ENCODE assay signal across 1 cellular context in genomic region chr6:136822379-136823127, GRCh38.
TF ChIP-seq lines count a peak whose summit lies in the region.

Gene PEX7 (plus strand): TSS chr6:136822592. CDS start chr6:136822666, 74 bp downstream.

TF ChIP-seq in K562, 482 proteins besides CTCF, POLR2A, EP300 and RAD21 (continued from another document and continues in another):
- TF ChIP-seq ZNF318 (IDR thresholded peaks at IDR 0.05; ENCODE audit: borderline replicate concordance in 1 of 2, low read depth in 1 of 2) (no peak), CBFB (CRISPR knock-in tag; IDR thresholded peaks at IDR 0.05) (no peak), ATF6 (CRISPR knock-in tag; IDR thresholded peaks at IDR 0.05) (no peak; the same call in 1 of the 2 replicates), ZNF280A (IDR thresholded peaks at IDR 0.05; ENCODE audit: low read depth, partially characterized antibody) (no peak), DACH1 (IDR thresholded peaks at IDR 0.05; ENCODE audit: partially characterized antibody) (no peak), ESRRA (IDR thresholded peaks at IDR 0.05; ENCODE audit: borderline replicate concordance, low read depth) (no peak; the same call in 1 of the 2 replicates), IRF1 (CRISPR knock-in tag; IDR thresholded peaks at IDR 0.05; ENCODE audit: borderline replicate concordance) (no peak), HNRNPH1 (optimal IDR thresholded peaks at IDR 0.05; ENCODE audit: low read depth, low read length) (no peak), MBD2 (IDR thresholded peaks at IDR 0.05; ENCODE audit: borderline replicate concordance, low read depth) (peak; percentile 47), MCM3 (IDR thresholded peaks at IDR 0.05) (no peak), BDP1 (IDR thresholded peaks at IDR 0.05; ENCODE audit: insufficient read depth, insufficient read length) (no peak), PML (IDR thresholded peaks at IDR 0.05; ENCODE audit: low read length) (no peak), KLF1 (tag; IDR thresholded peaks at IDR 0.05) (0 out of 2 replicates have a peak, but pooled peaks have one; percentile 37), BCOR (IDR thresholded peaks at IDR 0.05) (no peak), CHAMP1 (IDR thresholded peaks at IDR 0.05) (no peak; the same call in 1 of the 2 replicates), CBX3 (IDR thresholded peaks at IDR 0.05; ENCODE audit: borderline replicate concordance in 1 of 2, low read length in 2 of 2) (no peak), RFX7 (CRISPR knock-in tag; IDR thresholded peaks at IDR 0.05) (no peak), PCBP1 (IDR thresholded peaks at IDR 0.05; ENCODE audit: low read depth, low read length, poor library complexity, severe bottlenecking) (no peak), ZNF398 (CRISPR knock-in tag; IDR thresholded peaks at IDR 0.05) (no peak), SAFB2 (IDR thresholded peaks at IDR 0.05; ENCODE audit: borderline replicate concordance, low read depth, low read length, severe bottlenecking) (no peak), HMG20A (CRISPR knock-in tag; conservative IDR thresholded peaks at IDR 0.05) (no peak), NONO (IDR thresholded peaks at IDR 0.05; ENCODE audit: low read depth in 2 of 2, low read length in 1 of 2) (peak; percentile 51 to 88; a peak in 3 of 4 replicates), NFYB (IDR thresholded peaks at IDR 0.05; ENCODE audit: extremely low read depth, insufficient read length) (peak; percentile 41), KDM2B (CRISPR knock-in tag; IDR thresholded peaks at IDR 0.05) (no peak), ZFPM2 (CRISPR knock-in tag; IDR thresholded peaks at IDR 0.05) (no peak), RNF219 (CRISPR knock-in tag; IDR thresholded peaks at IDR 0.05) (no peak), CBX5 (IDR thresholded peaks at IDR 0.05; ENCODE audit: borderline replicate concordance, low read depth) (no peak), ZNF583 (CRISPR knock-in tag; IDR thresholded peaks at IDR 0.05) (no peak), ZNF780A (CRISPR knock-in tag; IDR thresholded peaks at IDR 0.05) (no peak), HNRNPUL1 (IDR thresholded peaks at IDR 0.05; ENCODE audit: low read length) (no peak), ZC3H11A (IDR thresholded peaks at IDR 0.05; ENCODE audit: low read depth, low read length) (no peak), HOXB6 (CRISPR knock-in tag; IDR thresholded peaks at IDR 0.05; ENCODE audit: borderline replicate concordance) (no peak), CREB1 (IDR thresholded peaks at IDR 0.05) (peak; percentile 24; the same call in 1 of the 2 replicates), CREB1 (CRISPR knock-in tag; IDR thresholded peaks at IDR 0.05) (no peak), PHF8 (IDR thresholded peaks at IDR 0.05; ENCODE audit: borderline replicate concordance, low read length) (peak; percentile 90; the same call in 1 of the 2 replicates), MTA1 (IDR thresholded peaks at IDR 0.05; ENCODE audit: borderline replicate concordance) (0 out of 2 replicates have a peak, but pooled peaks have one; percentile 38), MECOM (CRISPR knock-in tag; IDR thresholded peaks at IDR 0.05) (no peak), NR4A1 (CRISPR knock-in tag; IDR thresholded peaks at IDR 0.05) (no peak), NR4A1 (tag; IDR thresholded peaks at IDR 0.05) (no peak), ZNF699 (CRISPR knock-in tag; IDR thresholded peaks at IDR 0.05; ENCODE audit: insufficient replicate concordance) (no peak), FOXP1 (CRISPR knock-in tag; IDR thresholded peaks at IDR 0.05) (peak; percentile 27; the same call in 1 of the 2 replicates), CHD2 (IDR thresholded peaks at IDR 0.05; ENCODE audit: low read depth, low read length) (no peak), TAF1 (IDR thresholded peaks at IDR 0.05; ENCODE audit: control insufficient read depth, extremely low read depth, insufficient read depth, low read length, severe bottlenecking) (peak; percentile 53), FOXA1 (IDR thresholded peaks at IDR 0.05; ENCODE audit: borderline replicate concordance) (no peak), MAFG (tag; conservative IDR thresholded peaks at IDR 0.05) (no peak), USF1 (CRISPR knock-in tag; IDR thresholded peaks at IDR 0.05) (peak; percentile 95), TFAM (CRISPR knock-in tag; conservative IDR thresholded peaks at IDR 0.05) (no peak), NCOA2 (IDR thresholded peaks at IDR 0.05; ENCODE audit: partially characterized antibody in 2 of 2) (no peak)
